In genomic region chr14:56742391-56742790, GRCh38 we compare ENCODE assay signal across 23 cellular contexts.
"Had no signal": no experiment of that assay in that cellular context is flagged by ENCODE, and none has a peak within 500 bp of the region (broad histone marks: within the 10 kb centered on the region; RNA-seq: fewer than 3 reads in every experiment).

No MANE protein-coding gene starts in this region.

- FAIRE-seq: islet of Langerhans had no signal

- H3K27ac Mint-ChIP-seq: immature natural killer cell; memory B cell; naive thymus-derived CD4-positive, alpha-beta T cell; natural killer cell treated with Interleukin-12 subunit alpha and Interleukin-12 subunit beta and Interleukin-15 and Interleukin-18, amount 100 ng/mL, for 72 hours; progenitor cell of endocrine pancreas; stimulated activated naive B cell treated with anti-CD40 and anti-IgM and Interleukin-4, amounts not matched to agents 10 μg/mL and 1 μg/mL and 100 μg/mL, for 72 hours had no signal

- H3K4me3 Mint-ChIP-seq: immature natural killer cell; memory B cell; naive thymus-derived CD4-positive, alpha-beta T cell; natural killer cell treated with Interleukin-12 subunit alpha and Interleukin-12 subunit beta and Interleukin-15 and Interleukin-18, amount 100 ng/mL, for 72 hours; stimulated activated naive B cell treated with anti-CD40 and anti-IgM and Interleukin-4, amounts not matched to agents 10 μg/mL and 1 μg/mL and 100 μg/mL, for 72 hours had no signal

- DNase-seq: hippocampal formation; immature natural killer cell; left ventricle myocardium inferior; midbrain; mucosa of descending colon; naive thymus-derived CD4-positive, alpha-beta T cell; ovary; right cardiac atrium; stimulated activated CD4-positive, alpha-beta T cell treated with anti-CD3 and anti-CD28 coated beads, Interleukin-12 subunit alpha, Interleukin-12 subunit beta, amount 100 ng/mL, for 4 hours; stimulated activated CD4-positive, alpha-beta T cell treated with anti-CD3 and anti-CD28 coated beads, Interleukin-15, amount 100 ng/mL, for 24 hours; stimulated activated CD4-positive, alpha-beta T cell treated with anti-CD3 and anti-CD28 coated beads, Interleukin-2, amount 100 ng/mL, for 24 hours; stimulated activated CD4-positive, alpha-beta T cell treated with anti-CD3 and anti-CD28 coated beads, Interleukin-4, amount 100 ng/mL, for 1 hour; stimulated activated naive B cell treated with anti-CD40 and anti-IgM and Interleukin-4, amounts not matched to agents 10 μg/mL and 1 μg/mL and 100 μg/mL, for 72 hours; stimulated activated naive CD8-positive, alpha-beta T cell treated with anti-CD3 and anti-CD28 coated beads, Interleukin-15, Interleukin-2, amounts not matched to agents 100 U/mL and 50 U/mL, for 24 hours; stomach; testis; thyroid gland; transverse colon; upper lobe of left lung had no signal

- H3K36me3 Mint-ChIP-seq: immature natural killer cell; memory B cell; naive thymus-derived CD4-positive, alpha-beta T cell; natural killer cell treated with Interleukin-12 subunit alpha and Interleukin-12 subunit beta and Interleukin-15 and Interleukin-18, amount 100 ng/mL, for 72 hours; stimulated activated naive B cell treated with anti-CD40 and anti-IgM and Interleukin-4, amounts not matched to agents 10 μg/mL and 1 μg/mL and 100 μg/mL, for 72 hours had no signal

- H3K4me1 Mint-ChIP-seq: immature natural killer cell; memory B cell; naive thymus-derived CD4-positive, alpha-beta T cell; stimulated activated naive B cell treated with anti-CD40 and anti-IgM and Interleukin-4, amounts not matched to agents 10 μg/mL and 1 μg/mL and 100 μg/mL, for 72 hours had no signal

- H3K9me3 Mint-ChIP-seq: immature natural killer cell; memory B cell; natural killer cell treated with Interleukin-12 subunit alpha and Interleukin-12 subunit beta and Interleukin-15 and Interleukin-18, amount 100 ng/mL, for 72 hours; stimulated activated naive B cell treated with anti-CD40 and anti-IgM and Interleukin-4, amounts not matched to agents 10 μg/mL and 1 μg/mL and 100 μg/mL, for 72 hours had no signal
